In the genomic region with DNA sequence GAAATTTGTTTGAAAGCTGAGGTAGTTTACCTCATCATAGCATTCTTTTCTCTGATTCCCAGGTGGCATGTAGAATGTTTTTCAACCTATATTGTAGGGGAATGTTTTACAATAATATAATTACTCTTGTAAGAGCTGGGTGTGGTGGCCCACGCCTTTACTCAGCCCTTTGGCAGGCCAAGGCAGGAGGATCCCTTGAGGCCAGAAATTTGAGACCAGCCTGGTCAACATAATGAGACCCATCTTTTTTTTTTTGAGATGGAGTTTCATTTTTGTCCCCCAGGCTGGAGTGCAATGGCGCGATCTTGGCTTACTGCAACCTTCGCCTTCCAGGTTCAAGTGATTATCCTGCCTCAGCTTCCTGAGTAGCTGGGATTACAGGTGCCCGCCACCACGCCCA, we compare ENCODE assay signal across 23 cellular contexts. TPM values are rescaled to one million over a fixed set of nuclear protein-coding genes. Genes with fewer than 3 reads are reported as not detected.
DNase-seq lines count a peak whose midpoint lies in the region; ATAC-seq and TF ChIP-seq lines count a peak whose summit lies in the region.
"Had no signal": no experiment of that assay in that cellular context is flagged by ENCODE, and none has a peak within 500 bp of the region (broad histone marks: within the 10 kb centered on the region; RNA-seq: fewer than 3 reads in every experiment).

No MANE protein-coding gene starts in this region.

- no peak overlapping the region for H3K27ac ChIP-seq in RWPE2 (ENCODE audit: poor library complexity, severe bottlenecking)
- H3K27ac ChIP-seq: SJSA1 had no signal

- TF ChIP-seq CTCF in RWPE2 (IDR thresholded peaks at IDR 0.05; ENCODE audit: poor library complexity, severe bottlenecking) = no peak

- intact Hi-C loops in cardiac septum (cut with DNase I) = no loop called here
- intact Hi-C loops in left cardiac atrium (cut with DNase I) = no loop called here
- intact Hi-C loops in left colon (cut with DNase I, micrococcal nuclease) = no loop called here

- ATAC-seq in left cardiac atrium = no peak
- 0 out of 3 replicates have a peak, but pooled peaks have one; percentile 10 for ATAC-seq in RWPE2 (ENCODE audit: low read depth)
- peak; percentile 37 for ATAC-seq in left colon
- ATAC-seq in HG03565 (IDR thresholded peaks at IDR 0.05; ENCODE audit: unreplicated experiment) = no peak
- ATAC-seq: Panc1 had no signal

- H3K36me3 ChIP-seq in RWPE2 (ENCODE audit: low read depth) = peaks cover 78% of the 10 kb centered on the region

- H3K9me3 ChIP-seq in RWPE2 (ENCODE audit: severe bottlenecking) = no peaks in the 10 kb centered on the region
- H3K9me3 ChIP-seq: SJSA1 had no signal

- H3K4me1 ChIP-seq in RWPE2 (ENCODE audit: insufficient read depth, poor library complexity, severe bottlenecking) = peaks cover 11% of the 10 kb centered on the region

- no peaks in the 10 kb centered on the region for H3K27me3 ChIP-seq in RWPE2 (ENCODE audit: insufficient read depth, poor library complexity, severe bottlenecking)
- H3K27me3 ChIP-seq: SJSA1 had no signal

- H3K4me3 ChIP-seq in RWPE2 (ENCODE audit: severe bottlenecking) = no peak overlapping the region
- H3K4me3 ChIP-seq: SJSA1 had no signal

- DNase-seq in cardiac septum (ENCODE audit: low spot score) (peak; percentile 1), left cardiac atrium (no peak), RWPE2 (ENCODE audit: low spot score) (no peak), left colon (no peak), NCI-H1930 (lab: John Stamatoyannopoulos, UW) (no peak), HCEC 1CT (no peak), NCI-H1048 (lab: John Stamatoyannopoulos, UW) (no peak)
- DNase-seq: AML-193; C1 segment of cervical spinal cord; Calu3; EL; GF-D8; H7; KG1; NCI-H1105; NCI-H146; NCI-H2081; NK-92 treated with Interleukin-12 subunit alpha and Interleukin-12 subunit beta, amount 100 ng/mL, for 24 hours; T-helper 1 cell had no signal

RNA-seq across cellular contexts. Expression of a gene that starts 3.6 kb away (rescaled TPM):
- 28.4 TPM for total RNA-seq in cardiac septum
- total RNA-seq in left cardiac atrium = 10 to 100 TPM; 26.6 to 32.3 TPM
- total RNA-seq in left colon = 10 to 100 TPM; 37.2 TPM

RNA-seq across cellular contexts. Expression of a gene that starts 7.8 kb away (rescaled TPM):
- total RNA-seq in cardiac septum = 26.3 TPM
- 10 to 100 TPM; 21.3 to 22.4 TPM for total RNA-seq in left cardiac atrium
- total RNA-seq in left colon = 10 to 100 TPM; 36.1 to 44.7 TPM

RNA-seq across cellular contexts. Expression of a gene that starts 17.1 kb away (rescaled TPM):
- 11.4 TPM for total RNA-seq in cardiac septum
- 10 to 100 TPM; 12.7 to 14.9 TPM for total RNA-seq in left cardiac atrium
- 10 to 100 TPM in 1 of 2 donors, 1 to 10 TPM in 1; 10.0 to 10.8 TPM for total RNA-seq in left colon

RNA-seq across cellular contexts. Expression of a gene that starts 24.1 kb away (rescaled TPM):
- total RNA-seq in cardiac septum (82.4 TPM), left cardiac atrium (10 to 100 TPM; 86.5 to 97.1 TPM), left colon (10 to 100 TPM; 78.8 to 84.2 TPM)

RNA-seq across cellular contexts. Expression of a gene that starts 35.4 kb away (rescaled TPM):
- total RNA-seq in cardiac septum = 27.9 TPM
- total RNA-seq in left cardiac atrium = 10 to 100 TPM; 84.7 to 91.4 TPM
- 10 to 100 TPM; 20.1 to 20.4 TPM for total RNA-seq in left colon
- total RNA-seq: HT1080 had no signal

Comparison
In these comparisons a context has a peak if more than half of its experiments do, and no peak if none do; other contexts are left out.
1. ATAC-seq: peak in RWPE2 (single experiment) and left colon (single experiment); none in left cardiac atrium (0 of 2) and HG03565 (single experiment).